In the genomic region with DNA sequence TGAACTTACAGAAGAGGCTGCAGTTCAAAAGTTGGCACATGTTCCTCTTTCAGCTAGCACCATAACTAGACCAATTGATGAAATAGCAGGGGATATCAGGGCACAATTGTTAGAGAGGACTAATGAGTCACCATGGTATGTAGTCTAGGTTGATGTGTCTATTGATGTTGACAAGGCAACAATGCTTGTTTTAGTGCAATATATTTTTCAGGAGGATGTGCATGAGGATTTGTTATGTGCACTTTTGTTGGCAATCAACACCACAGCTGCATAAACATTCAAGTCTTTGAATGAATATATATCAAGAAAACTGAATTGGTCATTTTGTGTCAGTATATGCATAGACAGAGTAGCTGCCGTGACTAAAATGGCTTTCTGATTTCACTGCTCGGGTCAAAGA, we compare ENCODE assay signal across 23 cellular contexts.
DNase-seq lines count a peak whose midpoint lies in the region; ATAC-seq, FAIRE-seq and TF ChIP-seq lines count a peak whose summit lies in the region.
"Had no signal": no experiment of that assay in that cellular context is flagged by ENCODE, and none has a peak within 500 bp of the region (broad histone marks: within the 10 kb centered on the region; RNA-seq: fewer than 3 reads in every experiment).

No MANE protein-coding gene starts in this region.

- FAIRE-seq in urothelium cell line (lab: Jason Lieb, UNC) = peak; percentile 20
- FAIRE-seq: A204.1, GM12891, GM18507, GM19239, H1 had no signal

- no peak for TF ChIP-seq CTCF in fibroblast of mammary gland (conservative IDR thresholded peaks at IDR 0.05; ENCODE audit: control insufficient read depth, insufficient read depth, low read depth, low read length)

- no peak overlapping the region for H3K4me3 ChIP-seq in fibroblast of mammary gland (ENCODE audit: control insufficient read depth, low read depth, low read length)
- H3K4me3 ChIP-seq: BLaER1, GM23248 had no signal

- ATAC-seq in GM18868 (IDR thresholded peaks at IDR 0.05; ENCODE audit: unreplicated experiment) = no peak
- ATAC-seq: CD8-positive, alpha-beta T cell; HCT116 had no signal

- DNase-seq in DMS53 (lab: John Stamatoyannopoulos, UW) = peak; percentile 20
- no peak for DNase-seq in DMS53 treated with DMSO at 0.1 percent for 48 hours (lab: John Stamatoyannopoulos, UW; ENCODE audit: unreplicated experiment)
- peak; percentile 50 for DNase-seq in RPMI7951 (ENCODE audit: low read depth)
- peak; percentile 7 for DNase-seq in fibroblast of mammary gland (ENCODE audit: low read depth)
- no peak for DNase-seq in urothelium cell line (ENCODE audit: low spot score)
- no peak for DNase-seq in SIG-M5 (lab: John Stamatoyannopoulos, UW)
- no peak for DNase-seq in activated CD4-positive, alpha-beta T cell treated with anti-CD3 and anti-CD28 coated beads for 4 hours
- DNase-seq: Caco-2; CD4-positive, CD25-positive, alpha-beta regulatory T cell; CD8-positive, alpha-beta T cell; DMS153; DMS79 treated with DMSO at 0.1 percent for 48 hours; GF-D8; GM23248; H9 had no signal

Comparison
In these comparisons a context has a peak if more than half of its experiments do, and no peak if none do; other contexts are left out.
1. DNase-seq: peak in DMS53 (single experiment), RPMI7951 (single experiment) and fibroblast of mammary gland (single experiment); none in DMS53 treated with DMSO at 0.1 percent for 48 hours (single experiment), urothelium cell line (single experiment), SIG-M5 (single experiment) and activated CD4-positive, alpha-beta T cell treated with anti-CD3 and anti-CD28 coated beads for 4 hours (0 of 2).